8 cellular contexts compared by ENCODE assay signal in genomic region chr19:39445258-39446071, GRCh38.
DNase-seq lines count a peak whose midpoint lies in the region; FAIRE-seq and TF ChIP-seq lines count a peak whose summit lies in the region.

SUPT5H (plus strand) TSS chr19:39445582; CDS start chr19:39445891, 309 bp downstream.

- H3K9me3 Mint-ChIP-seq in nephron: no peaks in the 10 kb centered on the region
- H3K9me3 Mint-ChIP-seq in stimulated activated naive CD8-positive, alpha-beta T cell treated with anti-CD3 and anti-CD28 coated beads, Interleukin-15, Interleukin-2, amounts not matched to agents 100 ng/mL and 50 ng/mL, for 24 hours: no peaks in the 10 kb centered on the region

- no peaks in the 10 kb centered on the region for H3K9me3 ChIP-seq in Loucy (ENCODE audit: insufficient read depth, low read depth, low read length)

- H3K79me2 ChIP-seq in Loucy (ENCODE audit: insufficient read depth, low read length): peaks cover 63% of the 10 kb centered on the region

- H3K9ac ChIP-seq in Loucy (ENCODE audit: low read depth, low read length, poor library complexity, severe bottlenecking): peak within 1 kb of the TSS; percentile 91

- TF ChIP-seq POLR2A in H54 (IDR thresholded peaks at IDR 0.05; ENCODE audit: low read depth, low read length): peak; percentile 92
- peak; percentile 95 for TF ChIP-seq POLR2A in Raji (IDR thresholded peaks at IDR 0.05; ENCODE audit: insufficient read depth, low read depth, low read length)

- H3K27me3 ChIP-seq in Loucy (ENCODE audit: insufficient read depth, low read length, poor library complexity, severe bottlenecking): no peaks in the 10 kb centered on the region

- no peaks in the 10 kb centered on the region for H3K27me3 Mint-ChIP-seq in nephron (ENCODE audit: low read depth)
- H3K27me3 Mint-ChIP-seq in stimulated activated naive CD8-positive, alpha-beta T cell treated with anti-CD3 and anti-CD28 coated beads, Interleukin-15, Interleukin-2, amounts not matched to agents 100 ng/mL and 50 ng/mL, for 24 hours: no peaks in the 10 kb centered on the region

- H3K4me2 ChIP-seq in Loucy (ENCODE audit: low read depth, low read length, poor library complexity, severe bottlenecking): peak within 1 kb of the TSS; percentile 98

- H3K4me3 Mint-ChIP-seq in nephron: peak within 1 kb of the TSS; percentile 97 to 98 (median 98)
- H3K4me3 Mint-ChIP-seq in stimulated activated naive CD8-positive, alpha-beta T cell treated with anti-CD3 and anti-CD28 coated beads, Interleukin-15, Interleukin-2, amounts not matched to agents 100 ng/mL and 50 ng/mL, for 24 hours: peak within 1 kb of the TSS; percentile 100

- H3K4me3 ChIP-seq in Loucy (ENCODE audit: low read length, poor library complexity, severe bottlenecking) (peak within 1 kb of the TSS; percentile 83), fibroblast of pulmonary artery (replicated peaks; ENCODE audit: low read depth, low read length) (peak within 1 kb of the TSS; percentile 100)

- no peaks in the 10 kb centered on the region for H3K9me2 ChIP-seq in Loucy (replicated peaks; ENCODE audit: low read depth, low read length)

- H3K4me1 Mint-ChIP-seq in nephron: peaks cover 26% of the 10 kb centered on the region
- H3K4me1 Mint-ChIP-seq in stimulated activated naive CD8-positive, alpha-beta T cell treated with anti-CD3 and anti-CD28 coated beads, Interleukin-15, Interleukin-2, amounts not matched to agents 100 ng/mL and 50 ng/mL, for 24 hours (ENCODE audit: low read depth): peaks cover 51% of the 10 kb centered on the region

- H3K36me3 Mint-ChIP-seq in nephron (ENCODE audit: low read depth): peaks cover 23% of the 10 kb centered on the region
- H3K36me3 Mint-ChIP-seq in stimulated activated naive CD8-positive, alpha-beta T cell treated with anti-CD3 and anti-CD28 coated beads, Interleukin-15, Interleukin-2, amounts not matched to agents 100 ng/mL and 50 ng/mL, for 24 hours (ENCODE audit: low read depth): peaks cover 41% of the 10 kb centered on the region

- H3K27ac Mint-ChIP-seq in nephron: peak within 1 kb of the TSS; percentile 88 to 98 (median 93)
- peak within 1 kb of the TSS; percentile 100 for H3K27ac Mint-ChIP-seq in stimulated activated naive CD8-positive, alpha-beta T cell treated with anti-CD3 and anti-CD28 coated beads, Interleukin-15, Interleukin-2, amounts not matched to agents 100 ng/mL and 50 ng/mL, for 24 hours

- no peak for FAIRE-seq in H54 (lab: Jason Lieb, UNC)

- TF ChIP-seq CTCF in Loucy (conservative IDR thresholded peaks at IDR 0.05; ENCODE audit: low read length) (no peak), fibroblast of pulmonary artery (IDR thresholded peaks at IDR 0.05; ENCODE audit: low read length, missing control alignments) (no peak), nephron (IDR thresholded peaks at IDR 0.05; ENCODE audit: unreplicated experiment in 3 of 3) (no peak)

- peak within 1 kb of the TSS; percentile 78 for H2AFZ ChIP-seq in Loucy (ENCODE audit: low read length)

- peaks cover 36% of the 10 kb centered on the region for H4K20me1 ChIP-seq in Loucy (ENCODE audit: insufficient read depth, low read length, poor library complexity, severe bottlenecking)

- no peaks in the 10 kb centered on the region for H3K36me3 ChIP-seq in Loucy (ENCODE audit: insufficient read depth, low read length)

- DNase-seq in EH (ENCODE audit: low read depth) (peak; percentile 98), H54 (ENCODE audit: insufficient read length, low spot score) (peak; percentile 98), fibroblast of pulmonary artery (ENCODE audit: low read depth) (peak; percentile 99)
- DNase-seq in activated T-helper 9 cell treated with anti-CD3 and anti-CD28 coated beads, Interleukin-2, amount 50 U/mL, for 16 hours (ENCODE audit: low read depth): peak; percentile 96

- peaks cover 38% of the 10 kb centered on the region for H3K4me1 ChIP-seq in Loucy (ENCODE audit: insufficient read depth, low read length, poor library complexity, severe bottlenecking)

- H3F3A ChIP-seq in Loucy (ENCODE audit: low read depth): no peaks in the 10 kb centered on the region

Comparison
In these comparisons a context has a peak if more than half of its experiments do, and no peak if none do; other contexts are left out.
1. Peak in every context shown above with its lines: DNase-seq and H3K4me3 ChIP-seq.